In the genomic region with DNA sequence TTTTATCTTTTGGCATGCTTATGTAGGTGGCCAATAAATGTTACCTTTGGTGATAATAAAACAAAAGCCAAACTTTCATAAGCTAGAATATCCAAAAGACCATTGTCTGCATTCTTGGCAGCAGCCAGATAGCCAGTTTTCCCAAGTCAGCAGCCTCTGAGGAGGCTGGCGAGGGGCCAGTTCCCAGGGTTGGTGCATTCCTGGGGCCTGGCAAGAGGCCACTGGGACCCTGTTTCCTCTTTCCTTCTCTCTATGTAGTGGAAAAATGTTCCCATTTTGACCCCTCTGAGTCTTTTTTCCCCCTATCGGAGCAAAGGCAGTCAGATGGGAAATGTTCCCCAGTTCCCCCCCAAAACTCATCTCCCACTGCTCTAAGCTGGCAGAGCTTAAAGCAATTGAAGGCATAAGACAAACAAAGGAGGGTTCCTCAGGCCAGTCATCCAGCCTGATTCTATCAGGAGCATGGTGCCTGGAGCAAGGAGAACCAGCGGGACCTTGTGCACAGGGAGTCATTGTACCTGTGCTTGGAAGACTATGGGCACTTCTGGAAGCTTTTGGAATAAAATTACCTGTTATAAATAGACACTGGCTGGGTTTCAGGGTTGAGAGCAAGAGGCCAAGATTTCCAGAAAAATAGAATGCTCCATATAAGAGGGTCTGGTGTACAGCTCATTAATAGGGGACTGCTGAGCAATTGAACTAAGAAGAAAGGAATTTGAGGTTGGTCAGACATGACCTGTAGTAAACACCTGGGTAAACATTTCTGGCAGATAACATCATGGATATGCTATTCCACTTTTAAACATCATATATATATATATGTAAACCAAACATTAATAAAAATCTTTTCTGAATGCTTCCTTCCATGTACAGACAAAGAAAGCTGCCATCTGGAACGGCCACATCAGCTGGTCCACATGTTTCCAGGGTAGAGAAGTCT, we compare ENCODE assay signal across 10 cellular contexts.
DNase-seq lines count a peak whose midpoint lies in the region; ATAC-seq and TF ChIP-seq lines count a peak whose summit lies in the region.
"Had no signal": no experiment of that assay in that cellular context is flagged by ENCODE, and none has a peak within 500 bp of the region (broad histone marks: within the 10 kb centered on the region; RNA-seq: fewer than 3 reads in every experiment).

No MANE protein-coding gene starts in this region.

- DNase-seq in A673 (ENCODE audit: low spot score): peak; percentile 84
- peak; percentile 84 for DNase-seq in M059J (ENCODE audit: low read depth)
- peak; percentile 69 for DNase-seq in choroid plexus epithelial cell (ENCODE audit: low read depth)
- peak; percentile 52 for DNase-seq in lower lobe of right lung
- no peak for DNase-seq in GM13976 (ENCODE audit: low spot score)
- DNase-seq in HCEC 1CT: no peak
- no peak for DNase-seq in HuH-7 (ENCODE audit: low spot score)
- DNase-seq: MV-4-11 had no signal

- H3K4me1 ChIP-seq in A673 (ENCODE audit: insufficient read depth, low read length, poor library complexity, severe bottlenecking) (peaks cover 96% of the 10 kb centered on the region), lower lobe of right lung (peaks cover 8% of the 10 kb centered on the region)

- H3K27ac ChIP-seq in A673 (ENCODE audit: low read depth, low read length, poor library complexity, severe bottlenecking) (peak overlapping the region; percentile 99), lower lobe of right lung (no peak overlapping the region)

- H3K27me3 ChIP-seq in A673 (replicated peaks; ENCODE audit: insufficient read depth, low read depth, low read length, poor library complexity): no peaks in the 10 kb centered on the region
- H3K27me3 ChIP-seq in lower lobe of right lung (ENCODE audit: low read depth): no peaks in the 10 kb centered on the region

- H3K9me3 ChIP-seq in A673 (ENCODE audit: low read depth, low read length, poor library complexity, severe bottlenecking) (no peaks in the 10 kb centered on the region), lower lobe of right lung (no peaks in the 10 kb centered on the region)

- BruUV-seq in A673 (replicated peaks; lab: Mats Ljungman, UMichigan): no TSS peak

- in situ Hi-C loops in GM13976 (cut with MboI; ENCODE audit: low sequenced_read_pairs, unreplicated experiment): no loop called here

- intact Hi-C loops in A673 (cut with micrococcal nuclease; ENCODE audit: unreplicated experiment) (loop anchor here (10.0 kb wide), 2 partner anchors 140 to 690 kb away; no protein-coding TSS in a partner anchor), lower lobe of right lung (cut with DNase I) (no loop called here)

- TF ChIP-seq CTCF in A673 (conservative IDR thresholded peaks at IDR 0.05; ENCODE audit: low read depth, low read length): no peak
- no peak for TF ChIP-seq CTCF in choroid plexus epithelial cell (conservative IDR thresholded peaks at IDR 0.05; ENCODE audit: low read depth, low read length)
- TF ChIP-seq CTCF in lower lobe of right lung (IDR thresholded peaks at IDR 0.05): no peak
- no peak for TF ChIP-seq CTCF in GM13976 (IDR thresholded peaks at IDR 0.05; ENCODE audit: borderline replicate concordance, control extremely low read depth, extremely low read depth, insufficient read depth, missing control alignments)

- H3K4me3 ChIP-seq in A673 (ENCODE audit: low read depth, low read length, poor library complexity, severe bottlenecking): no peak overlapping the region
- H3K4me3 ChIP-seq in choroid plexus epithelial cell (ENCODE audit: low read depth, low read length): no peak overlapping the region
- no peak overlapping the region for H3K4me3 ChIP-seq in lower lobe of right lung
- H3K4me3 ChIP-seq: GM12878 had no signal

- CTCF ChIA-PET in A673 (lab: Charles Lee): no interaction called here

- POLR2A ChIA-PET in A673 (lab: Charles Lee; ENCODE audit: low non-redundant PET): no interaction called here

- H3K36me3 ChIP-seq in A673 (ENCODE audit: insufficient read depth, low read length, poor library complexity, severe bottlenecking) (no peaks in the 10 kb centered on the region), lower lobe of right lung (no peaks in the 10 kb centered on the region)

- peak in 1 of 2 donors; percentile 21 for ATAC-seq in lower lobe of right lung
- ATAC-seq in GM19463 (IDR thresholded peaks at IDR 0.05; ENCODE audit: unreplicated experiment): no peak
- ATAC-seq: GM12878 had no signal

Comparison
In these comparisons a context has a peak if more than half of its experiments do, and no peak if none do; other contexts are left out.
1. DNase-seq: peak in A673 (single experiment), M059J (single experiment), choroid plexus epithelial cell (single experiment) and lower lobe of right lung (single experiment); none in GM13976 (single experiment), HCEC 1CT (single experiment) and HuH-7 (single experiment).